Comparison of ENCODE assay signal across 8 cellular contexts in genomic region chr12:31715283-31715825, GRCh38. TPM values are rescaled to one million over a fixed set of nuclear protein-coding genes. Genes with fewer than 3 reads are reported as not detected.
DNase-seq lines count a peak whose midpoint lies in the region; ATAC-seq and TF ChIP-seq lines count a peak whose summit lies in the region.

No MANE protein-coding gene starts in this region.

- no peak overlapping the region for H3K27ac Mint-ChIP-seq in activated T-cell treated with anti-CD3 and anti-CD28 coated beads, Interleukin-2, amount 50 U/mL, for 24 hours

- H3K4me3 Mint-ChIP-seq in activated T-cell treated with anti-CD3 and anti-CD28 coated beads, Interleukin-2, amount 50 U/mL, for 24 hours, result no peak overlapping the region

- H3K4me1 ChIP-seq in Peyer's patch, result no peaks in the 10 kb centered on the region
- H3K4me1 ChIP-seq in right lobe of liver, result no peaks in the 10 kb centered on the region

- intact Hi-C loops in right lobe of liver (cut with DNase I), result no loop called here

- WGBS in right lobe of liver (ENCODE audit: insufficient coverage, low coverage, low lambda C conversion rate, missing lambda C conversion rate), result 39% methylated on average over 5 of the region's 5 CpGs

- TF ChIP-seq CTCF in Peyer's patch (IDR thresholded peaks at IDR 0.05) (no peak), right lobe of liver (IDR thresholded peaks at IDR 0.05) (no peak)

- TF ChIP-seq POLR2A in Peyer's patch (IDR thresholded peaks at IDR 0.05), result no peak
- TF ChIP-seq POLR2A in right lobe of liver (IDR thresholded peaks at IDR 0.05), result no peak

- H3K27me3 ChIP-seq in Peyer's patch, result no peaks in the 10 kb centered on the region
- H3K27me3 ChIP-seq in right lobe of liver, result no peaks in the 10 kb centered on the region

- ATAC-seq in GM18867 (IDR thresholded peaks at IDR 0.05; ENCODE audit: unreplicated experiment), result peak; percentile 75
- ATAC-seq in HG02852 (IDR thresholded peaks at IDR 0.05; ENCODE audit: unreplicated experiment), result peak; percentile 91
- ATAC-seq in right lobe of liver, result peak; percentile 47 to 78 (median 66)

- H3K36me3 Mint-ChIP-seq in activated T-cell treated with anti-CD3 and anti-CD28 coated beads, Interleukin-2, amount 50 U/mL, for 24 hours (ENCODE audit: low read depth), result peaks cover 34% of the 10 kb centered on the region

- DNase-seq in Peyer's patch, result no peak
- DNase-seq in right lobe of liver, result no peak
- DNase-seq in amniotic stem cell (lab: John Stamatoyannopoulos, UW), result no peak
- DNase-seq in LoVo (ENCODE audit: low spot score), result no peak
- DNase-seq in activated T-cell treated with anti-CD3 and anti-CD28 coated beads, Interleukin-2, amount 50 U/mL, for 24 hours, result no peak
- DNase-seq in HK-2 (ENCODE audit: unreplicated experiment), result no peak

- H3K36me3 ChIP-seq in Peyer's patch (peaks cover 0 to 3% (median 0%) of the 10 kb centered on the region in 3 donors), right lobe of liver (no peaks in the 10 kb centered on the region)

- H3K27ac ChIP-seq in Peyer's patch (peak overlapping the region in 3 of 4 donors; percentile 25 to 66 (median 56)), right lobe of liver (peak overlapping the region in 2 of 3 donors; percentile 15 to 47)

- H3K4me3 ChIP-seq in Peyer's patch (no peak overlapping the region), right lobe of liver (no peak overlapping the region)

- H3K9me3 ChIP-seq in Peyer's patch (no peaks in the 10 kb centered on the region), right lobe of liver (no peaks in the 10 kb centered on the region)

- no peaks in the 10 kb centered on the region for H3K27me3 Mint-ChIP-seq in activated T-cell treated with anti-CD3 and anti-CD28 coated beads, Interleukin-2, amount 50 U/mL, for 24 hours

- peaks cover 8% of the 10 kb centered on the region for H3K4me1 Mint-ChIP-seq in activated T-cell treated with anti-CD3 and anti-CD28 coated beads, Interleukin-2, amount 50 U/mL, for 24 hours (ENCODE audit: low read depth)

- peaks cover 9% of the 10 kb centered on the region for H3K9me3 Mint-ChIP-seq in activated T-cell treated with anti-CD3 and anti-CD28 coated beads, Interleukin-2, amount 50 U/mL, for 24 hours

RNA-seq across cellular contexts. Expression of gene AMN1, which starts 13.5 kb away (rescaled TPM):
- 10 to 100 TPM in 1 of 4 donors, 1 to 10 TPM in 2, under 1 TPM in 1; 0.95 to 21.5 (median 6.4) TPM for total RNA-seq in Peyer's patch
- 1 to 10 TPM; 1.2 to 7.3 (median 2.8) TPM for total RNA-seq in right lobe of liver

RNA-seq across cellular contexts. Expression of gene ETFBKMT, which starts 55.9 kb away (rescaled TPM):
- total RNA-seq in Peyer's patch, result 1 to 10 TPM; 1.9 to 4.1 (median 3.2) TPM
- 1 to 10 TPM; 1.5 to 6.9 (median 4.1) TPM for total RNA-seq in right lobe of liver
